In genomic region chr17:39175695-39176093, GRCh38 we compare ENCODE assay signal across 27 cellular contexts. TPM values are rescaled to one million over a fixed set of nuclear protein-coding genes. Genes with fewer than 3 reads are reported as not detected.
DNase-seq lines count a peak whose midpoint lies in the region; ATAC-seq, FAIRE-seq and TF ChIP-seq lines count a peak whose summit lies in the region.
"Had no signal": no experiment of that assay in that cellular context is flagged by ENCODE, and none has a peak within 500 bp of the region (broad histone marks: within the 10 kb centered on the region; RNA-seq: fewer than 3 reads in every experiment).

No MANE protein-coding gene starts in this region.

- H3K4me1 ChIP-seq in HEK293 (ENCODE audit: control insufficient read depth, insufficient read depth, low read length): 0 out of 2 replicates have a peak, but pooled peaks cover 7% of the 10 kb centered on the region
- H3K4me1 ChIP-seq: breast epithelium had no signal

- TF ChIP-seq CTCF in HEK293 (tag by site-specific recombination; IDR thresholded peaks at IDR 0.05): no peak
- TF ChIP-seq CTCF in bronchial epithelial cell (IDR thresholded peaks at IDR 0.05; ENCODE audit: insufficient read depth, low read length, severe bottlenecking): no peak

- peak overlapping the region; percentile 37 for H3K27ac Mint-ChIP-seq in stimulated activated memory B cell treated with anti-CD40 and anti-IgM and Interleukin-4, amounts not matched to agents 10 μg/mL and 1 μg/mL and 100 μg/mL, for 72 hours
- H3K27ac Mint-ChIP-seq: activated CD8-positive, alpha-beta memory T cell treated with anti-CD3 and anti-CD28 coated beads, Interleukin-2, amount 10 ng/mL, durations not matched to agents 7 days and 5 days; activated naive CD8-positive, alpha-beta T cell treated with anti-CD3 and anti-CD28 coated beads, Interleukin-2, amount 50 U/mL, for 24 hours; activated T-helper 2 cell treated with anti-CD3 and anti-CD28 coated beads, Interferon-gamma antibody, Interleukin-2, Interleukin-4, amounts not matched to agents 10 μg/mL and 5 μg/mL and 100 μg/mL, durations not matched to agents 14 hours and 24 hours and 36 hours; nephron progenitor cell had no signal

- H3K36me3 ChIP-seq in HEK293 (ENCODE audit: control insufficient read depth in 2 of 2, insufficient read depth in 1 of 2, low read length in 2 of 2) (peaks cover 21 to 35% of the 10 kb centered on the region in 2 experiments; a peak in 2 of 3 replicates), bronchial epithelial cell (ENCODE audit: control insufficient read depth, insufficient read depth, low read length) (peaks cover 9% of the 10 kb centered on the region)
- H3K36me3 ChIP-seq: breast epithelium had no signal

- POLR2A ChIA-PET in HEK293 (lab: Yijun Ruan, JAX): interaction anchor here (0.6 to 2.3 kb wide), 4 partner anchors 11 to 329 kb away, joined by 3 to 10 read pairs (median 6); partner anchors contain the start of genes RPL19 and RPL23

- peaks cover 12% of the 10 kb centered on the region for H3K4me1 Mint-ChIP-seq in stimulated activated memory B cell treated with anti-CD40 and anti-IgM and Interleukin-4, amounts not matched to agents 10 μg/mL and 1 μg/mL and 100 μg/mL, for 72 hours

- no peaks in the 10 kb centered on the region for H3K9me3 Mint-ChIP-seq in stimulated activated memory B cell treated with anti-CD40 and anti-IgM and Interleukin-4, amounts not matched to agents 10 μg/mL and 1 μg/mL and 100 μg/mL, for 72 hours
- H3K9me3 Mint-ChIP-seq: activated naive CD8-positive, alpha-beta T cell treated with anti-CD3 and anti-CD28 coated beads, Interleukin-2, amount 50 U/mL, for 24 hours; activated T-helper 2 cell treated with anti-CD3 and anti-CD28 coated beads, Interferon-gamma antibody, Interleukin-2, Interleukin-4, amounts not matched to agents 10 μg/mL and 5 μg/mL and 100 μg/mL, durations not matched to agents 14 hours and 24 hours and 36 hours; nephron progenitor cell had no signal

- H3K27ac ChIP-seq in HEK293 (ENCODE audit: extremely low read depth, low read depth, low read length): no peak overlapping the region
- H3K27ac ChIP-seq: breast epithelium, gastroesophageal sphincter, skin epidermis, upper lobe of left lung had no signal

- H3K27me3 ChIP-seq in bronchial epithelial cell (ENCODE audit: control insufficient read depth, insufficient read depth, low read length): no peaks in the 10 kb centered on the region
- H3K27me3 ChIP-seq: breast epithelium, upper lobe of left lung had no signal

- CTCF ChIA-PET in HEK293 (lab: Yijun Ruan, JAX): interaction anchor here (0.6 to 6.8 kb wide), 25 partner anchors 8 to 323 kb away, joined by 3 to 183 read pairs (median 7); partner anchors contain the start of genes ARL5C, CACNB1 and RPL19

- DNase-seq in bronchial epithelial cell (ENCODE audit: low read depth): peak; percentile 21
- no peak for DNase-seq in stimulated activated naive CD8-positive, alpha-beta T cell treated with anti-CD3 and anti-CD28 coated beads, Interleukin-15, Interleukin-2, amounts not matched to agents 100 U/mL and 50 U/mL, for 24 hours
- DNase-seq in D341Med (ENCODE audit: low spot score): no peak
- DNase-seq: activated CD4-positive, alpha-beta T cell treated with anti-CD3 and anti-CD28 coated beads for 4 hours; activated CD8-positive, alpha-beta memory T cell treated with anti-CD3 and anti-CD28 coated beads, Interleukin-2, amount 10 ng/mL, durations not matched to agents 7 days and 5 days; activated naive CD8-positive, alpha-beta T cell treated with anti-CD3 and anti-CD28 coated beads, Interleukin-2, amount 50 U/mL, for 24 hours; left cardiac atrium; NCI-H748 treated with DMSO at 0.1 percent for 48 hours; nephron progenitor cell; stimulated activated CD4-positive, alpha-beta T cell treated with anti-CD3 and anti-CD28 coated beads, Interleukin-2, amount 100 ng/mL, for 48 hours; T-helper 9 cell had no signal

- no peak for ATAC-seq in stimulated activated memory B cell treated with anti-CD40 and anti-IgM and Interleukin-4, amounts not matched to agents 10 μg/mL and 1 μg/mL and 100 μg/mL, for 72 hours
- no peak for ATAC-seq in stimulated activated naive CD8-positive, alpha-beta T cell treated with anti-CD3 and anti-CD28 coated beads, Interleukin-15, Interleukin-2, amounts not matched to agents 100 U/mL and 50 U/mL, for 24 hours
- ATAC-seq in HG02763 (IDR thresholded peaks at IDR 0.05; ENCODE audit: unreplicated experiment): no peak

- peaks cover 19% of the 10 kb centered on the region for H3K36me3 Mint-ChIP-seq in stimulated activated memory B cell treated with anti-CD40 and anti-IgM and Interleukin-4, amounts not matched to agents 10 μg/mL and 1 μg/mL and 100 μg/mL, for 72 hours

- no peak overlapping the region for H3K4me3 ChIP-seq in HEK293 (ENCODE audit: low read depth, low read length)
- H3K4me3 ChIP-seq in bronchial epithelial cell (ENCODE audit: low read depth, low read length): no peak overlapping the region
- H3K4me3 ChIP-seq: breast epithelium, gastroesophageal sphincter, skin epidermis, upper lobe of left lung had no signal

- H3K27me3 Mint-ChIP-seq in stimulated activated memory B cell treated with anti-CD40 and anti-IgM and Interleukin-4, amounts not matched to agents 10 μg/mL and 1 μg/mL and 100 μg/mL, for 72 hours: peaks cover 36% of the 10 kb centered on the region
- H3K27me3 Mint-ChIP-seq: activated CD8-positive, alpha-beta memory T cell treated with anti-CD3 and anti-CD28 coated beads, Interleukin-2, amount 10 ng/mL, durations not matched to agents 7 days and 5 days; activated naive CD8-positive, alpha-beta T cell treated with anti-CD3 and anti-CD28 coated beads, Interleukin-2, amount 50 U/mL, for 24 hours had no signal

- peak overlapping the region; percentile 52 for H3K4me3 Mint-ChIP-seq in stimulated activated memory B cell treated with anti-CD40 and anti-IgM and Interleukin-4, amounts not matched to agents 10 μg/mL and 1 μg/mL and 100 μg/mL, for 72 hours
- H3K4me3 Mint-ChIP-seq: activated CD8-positive, alpha-beta memory T cell treated with anti-CD3 and anti-CD28 coated beads, Interleukin-2, amount 10 ng/mL, durations not matched to agents 7 days and 5 days; activated naive CD8-positive, alpha-beta T cell treated with anti-CD3 and anti-CD28 coated beads, Interleukin-2, amount 50 U/mL, for 24 hours; nephron progenitor cell had no signal

- FAIRE-seq in bronchial epithelial cell (lab: Jason Lieb, UNC): no peak
- FAIRE-seq: GM12891, RCC 7860 had no signal

- no peaks in the 10 kb centered on the region for H3K9me3 ChIP-seq in HEK293 (ENCODE audit: control insufficient read depth, insufficient read depth, low read depth, low read length)
- H3K9me3 ChIP-seq: breast epithelium, gastroesophageal sphincter, SK-N-SH, upper lobe of left lung had no signal

TF ChIP-seq in HEK293, 187 proteins besides CTCF, POLR2A, EP300 and RAD21 (continues in another document):
- no peak for TF ChIP-seq ZNF585B (tag by site-specific recombination; IDR thresholded peaks at IDR 0.05)
- no peak for TF ChIP-seq ZNF114 (tag by site-specific recombination; IDR thresholded peaks at IDR 0.05)
- TF ChIP-seq SP2 (tag by site-specific recombination; IDR thresholded peaks at IDR 0.05): no peak
- TF ChIP-seq ZNF157 (tag by site-specific recombination; IDR thresholded peaks at IDR 0.05): 0 out of 2 replicates have a peak, but pooled peaks have one; percentile 10
- TF ChIP-seq GFI1B (tag by site-specific recombination; IDR thresholded peaks at IDR 0.05): no peak
- no peak for TF ChIP-seq HOXD13 (CRISPR knock-in tag; IDR thresholded peaks at IDR 0.05; ENCODE audit: borderline replicate concordance)
- no peak for TF ChIP-seq ZNF133 (tag by site-specific recombination; IDR thresholded peaks at IDR 0.05)
- TF ChIP-seq ZNF747 (tag by site-specific recombination; IDR thresholded peaks at IDR 0.05): no peak
- TF ChIP-seq ZNF138 (tag by site-specific recombination; IDR thresholded peaks at IDR 0.05; ENCODE audit: borderline replicate concordance): no peak
- no peak for TF ChIP-seq ZNF473 (tag by site-specific recombination; IDR thresholded peaks at IDR 0.05)
- no peak for TF ChIP-seq ZNF596 (tag by site-specific recombination; IDR thresholded peaks at IDR 0.05)
- TF ChIP-seq ZNF623 (tag by site-specific recombination; IDR thresholded peaks at IDR 0.05): peak; percentile 77

TF ChIP-seq in PFSK-1, 5 proteins besides CTCF, POLR2A, EP300 and RAD21:
- TF ChIP-seq FOXP2 (optimal IDR thresholded peaks at IDR 0.05; ENCODE audit: borderline replicate concordance, extremely low read depth, extremely low read length, insufficient read depth): no peak
- 0 out of 2 replicates have a peak, but pooled peaks have one; percentile 27 for TF ChIP-seq POLR2AphosphoS5 (IDR thresholded peaks at IDR 0.05; ENCODE audit: low read depth, low read length)
- TF ChIP-seq TAF1 (IDR thresholded peaks at IDR 0.05; ENCODE audit: borderline replicate concordance, insufficient read depth, low read length): no peak
- TF ChIP-seq SIN3A (IDR thresholded peaks at IDR 0.05; ENCODE audit: borderline replicate concordance, insufficient read depth, low read length): no peak

RNA-seq across cellular contexts. Expression of gene ARL5C, which starts 9.7 kb away (rescaled TPM):
- not detected for polyA plus RNA-seq in PFSK-1 (2012; ENCODE audit: insufficient read length, low read depth)
- not detected in 2 replicates for total RNA-seq in bronchial epithelial cell
- total RNA-seq: breast epithelium, gastroesophageal sphincter, left cardiac atrium, mesenteric fat pad, posterior vena cava had no signal
- polyA plus RNA-seq: BJ, esophagus, SK-N-SH had no signal

RNA-seq across cellular contexts. Expression of gene CACNB1, which starts 21.8 kb away (rescaled TPM):
- polyA plus RNA-seq in PFSK-1 (2012; ENCODE audit: insufficient read length, low read depth): 15.1 TPM
- total RNA-seq in bronchial epithelial cell: 4.7 and 4.9 TPM in 2 replicates

RNA-seq across cellular contexts. Expression of gene PLXDC1, which starts 24.3 kb away (rescaled TPM):
- polyA plus RNA-seq in PFSK-1 (2012; ENCODE audit: insufficient read length, low read depth): 5.8 TPM
- under 0.01 TPM in 2 replicates for total RNA-seq in bronchial epithelial cell

RNA-seq across cellular contexts. Expression of gene RPL19, which starts 24.4 kb away (rescaled TPM):
- polyA plus RNA-seq in PFSK-1 (2012; ENCODE audit: insufficient read length, low read depth): 4,799 TPM
- total RNA-seq in bronchial epithelial cell: 2,288 and 3,067 TPM in 2 replicates

RNA-seq across cellular contexts. Expression of gene STAC2, which starts 50.1 kb away (rescaled TPM):
- polyA plus RNA-seq in PFSK-1 (2012; ENCODE audit: insufficient read length, low read depth): 2.1 TPM
- not detected in 2 replicates for total RNA-seq in bronchial epithelial cell
- total RNA-seq: activated CD8-positive, alpha-beta memory T cell treated with anti-CD3 and anti-CD28 coated beads, Interleukin-2, amount 10 ng/mL, durations not matched to agents 7 days and 5 days; activated T-helper 2 cell treated with anti-CD3 and anti-CD28 coated beads, Interferon-gamma antibody, Interleukin-2, Interleukin-4, amounts not matched to agents 10 μg/mL and 5 μg/mL and 100 μg/mL, durations not matched to agents 14 hours and 24 hours and 36 hours had no signal
- polyA plus RNA-seq: BJ had no signal
